ENCODE assay signal across 9 cellular contexts in the genomic region with DNA sequence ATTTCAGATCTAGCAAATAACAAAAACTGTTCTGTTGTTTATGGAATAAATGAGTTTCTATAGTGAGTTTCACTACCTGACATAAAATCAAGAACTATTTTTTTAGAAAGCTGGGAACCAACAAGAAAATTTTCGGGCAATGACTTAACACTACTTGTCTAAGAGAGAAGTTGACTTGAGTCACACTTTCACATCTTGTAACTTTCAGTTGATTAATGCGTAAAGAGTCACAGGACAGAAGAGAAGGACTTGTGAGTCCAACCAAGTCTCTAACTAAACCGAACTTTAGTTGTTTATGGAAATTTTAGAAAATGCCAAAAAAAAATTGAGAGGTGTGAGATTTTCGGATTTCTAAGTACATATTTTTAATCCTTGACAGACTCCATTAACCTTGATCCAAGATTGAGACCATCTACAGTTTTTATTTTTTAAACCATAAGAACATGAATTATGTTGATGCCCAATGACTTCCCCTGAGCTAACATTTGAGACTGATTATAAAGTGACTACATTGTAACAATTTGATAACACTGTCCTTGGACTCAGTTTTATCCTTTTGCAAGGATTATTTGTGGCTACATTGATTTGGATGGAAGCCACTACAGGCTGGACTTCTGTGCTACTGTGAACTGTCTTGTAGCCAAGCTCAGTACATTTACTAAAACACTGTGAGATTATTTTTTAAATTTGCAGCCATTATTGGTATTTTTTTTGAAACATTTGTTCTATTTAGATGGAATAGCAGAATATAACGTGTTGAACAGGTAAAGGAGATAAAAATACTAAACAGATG.
A peak's percentile ranks its signal among the peaks of the same experiment; 100 is the strongest.
DNase-seq lines count a peak whose midpoint lies in the region; ATAC-seq lines count a peak whose summit lies in the region.
"Had no signal": no experiment of that assay in that cellular context is flagged by ENCODE, and none has a peak within 500 bp of the region (broad histone marks: within the 10 kb centered on the region; RNA-seq: fewer than 3 reads in every experiment).

No MANE protein-coding gene starts in this region.

- DNase-seq in NOMO-1 (lab: John Stamatoyannopoulos, UW; ENCODE audit: unreplicated experiment in 2 of 2) (peak; percentile 24 to 95), iPS-NIHi11 (ENCODE audit: low spot score) (no peak), sciatic nerve (ENCODE audit: low spot score) (no peak), SKM-1 (lab: John Stamatoyannopoulos, UW; ENCODE audit: unreplicated experiment) (no peak)
- DNase-seq: activated CD4-positive, alpha-beta T cell treated with anti-CD3 and anti-CD28 coated beads for 1 hour; right lobe of liver had no signal

- intact Hi-C loops in sciatic nerve (cut with DNase I): no loop called here

- no peaks in the 10 kb centered on the region for H3K27me3 ChIP-seq in skeletal muscle tissue (ENCODE audit: control insufficient read depth in 3 of 3, insufficient read depth in 3 of 3, low read length in 3 of 3)
- H3K27me3 ChIP-seq: right lobe of liver had no signal

- peak; percentile 74 for ATAC-seq in GM19025 (IDR thresholded peaks at IDR 0.05; ENCODE audit: low read depth, unreplicated experiment)
- peak; percentile 64 for ATAC-seq in HG02678 (IDR thresholded peaks at IDR 0.05; ENCODE audit: unreplicated experiment)
- no peak for ATAC-seq in sciatic nerve

- H3K27ac ChIP-seq in skeletal muscle tissue (ENCODE audit: low read depth, low read length): peak overlapping the region; percentile 23

- no peak overlapping the region for H3K4me3 ChIP-seq in skeletal muscle tissue (ENCODE audit: low read length in 3 of 3)
- H3K4me3 ChIP-seq: right lobe of liver had no signal

- H3K36me3 ChIP-seq in skeletal muscle tissue (ENCODE audit: control insufficient read depth in 3 of 3, insufficient read depth in 3 of 3, low read length in 3 of 3): no peaks in the 10 kb centered on the region
- H3K36me3 ChIP-seq: right lobe of liver had no signal

- no peak overlapping the region for H3K9ac ChIP-seq in skeletal muscle tissue (ENCODE audit: low read depth in 1 of 3, low read length in 3 of 3)

- H3K9me3 ChIP-seq in skeletal muscle tissue (ENCODE audit: control insufficient read depth in 3 of 3, low read length in 3 of 3): no peaks in the 10 kb centered on the region
- H3K9me3 ChIP-seq: right lobe of liver had no signal

- no peaks in the 10 kb centered on the region for H3K4me1 ChIP-seq in skeletal muscle tissue (ENCODE audit: control insufficient read depth in 3 of 3, insufficient read depth in 3 of 3, low read length in 3 of 3)
- H3K4me1 ChIP-seq: right lobe of liver had no signal

Comparison
In these comparisons a context has a peak if more than half of its experiments do, and no peak if none do; other contexts are left out.
1. DNase-seq: peak in NOMO-1 (2 of 2); none in iPS-NIHi11 (single experiment), sciatic nerve (single experiment) and SKM-1 (single experiment).